15 cellular contexts compared by ENCODE assay signal in genomic region chr10:127986543-127987466, GRCh38.
DNase-seq lines count a peak whose midpoint lies in the region; ATAC-seq and TF ChIP-seq lines count a peak whose summit lies in the region.
"Had no signal": no experiment of that assay in that cellular context is flagged by ENCODE, and none has a peak within 500 bp of the region (broad histone marks: within the 10 kb centered on the region; RNA-seq: fewer than 3 reads in every experiment).

No MANE protein-coding gene starts in this region.

- in situ Hi-C loops in gastrocnemius medialis (cut with MboI; ENCODE audit: low sequenced_read_pairs in 4 of 4), result no loop called here

- H3K36me3 ChIP-seq in heart left ventricle (no peaks in the 10 kb centered on the region), gastrocnemius medialis (no peaks in the 10 kb centered on the region)
- H3K36me3 ChIP-seq: Peyer's patch had no signal

- H3K4me1 ChIP-seq in heart left ventricle (peaks cover 3 to 73% (median 59%) of the 10 kb centered on the region in 12 donors), gastrocnemius medialis (peaks cover 5 to 10% of the 10 kb centered on the region in 2 donors)

- H3K27me3 Mint-ChIP-seq in CD14-positive monocyte (ENCODE audit: low read depth in 3 of 3) (no peaks in the 10 kb centered on the region), glutamatergic neuron (ENCODE audit: unreplicated experiment) (no peaks in the 10 kb centered on the region)
- no peaks in the 10 kb centered on the region for H3K27me3 Mint-ChIP-seq in T-helper 1 cell treated with Interleukin-12 subunit alpha and Interleukin-12 subunit beta and Interleukin-4 antibody, amounts not matched to agents 30 μg/mL and 1 μg/mL, for 36 hours (ENCODE audit: low read depth)
- H3K27me3 Mint-ChIP-seq: activated naive CD8-positive, alpha-beta T cell had no signal

- no peaks in the 10 kb centered on the region for H3K27me3 ChIP-seq in heart left ventricle
- H3K27me3 ChIP-seq in gastrocnemius medialis, result no peaks in the 10 kb centered on the region
- H3K27me3 ChIP-seq: BLaER1 treated with 17β-estradiol and CSF1 and Interleukin-3, amounts not matched to agents 10 nM and 100 nM; Peyer's patch had no signal

- H3K9me3 Mint-ChIP-seq in CD14-positive monocyte, result peaks cover 0 to 5% (median 0%) of the 10 kb centered on the region in 7 donors
- H3K9me3 Mint-ChIP-seq in T-helper 1 cell treated with Interleukin-12 subunit alpha and Interleukin-12 subunit beta and Interleukin-4 antibody, amounts not matched to agents 30 μg/mL and 1 μg/mL, for 36 hours, result no peaks in the 10 kb centered on the region
- H3K9me3 Mint-ChIP-seq in glutamatergic neuron (ENCODE audit: unreplicated experiment), result peaks cover 2% of the 10 kb centered on the region

- DNase-seq in CD14-positive monocyte (ENCODE audit: low spot score) (no peak), heart left ventricle (no peak), gastrocnemius medialis (no peak), HK-2 (ENCODE audit: unreplicated experiment) (no peak), CD1c-positive myeloid dendritic cell (ENCODE audit: extremely low spot score) (no peak), glutamatergic neuron (no peak)
- DNase-seq: mucosa of descending colon; NCI-H1092 treated with DMSO at 0.1 percent for 48 hours; stimulated activated CD4-positive, alpha-beta T cell treated with anti-CD3 and anti-CD28 coated beads, Interleukin-12 subunit alpha, Interleukin-12 subunit beta, amount 100 ng/mL, for 4 hours; stimulated activated naive CD8-positive, alpha-beta T cell treated with anti-CD3 and anti-CD28 coated beads, Interleukin-15, Interleukin-2, amounts not matched to agents 100 U/mL and 50 U/mL, for 24 hours had no signal

- H3K4me3 ChIP-seq in heart left ventricle (peak overlapping the region in 3 of 12 donors; percentile 7 to 14 (median 8)), gastrocnemius medialis (no peak overlapping the region)
- H3K4me3 ChIP-seq: BLaER1 treated with 17β-estradiol and CSF1 and Interleukin-3, amounts not matched to agents 10 nM and 100 nM; mucosa of descending colon; Peyer's patch had no signal

- ATAC-seq in heart left ventricle (peak in 1 of 4 donors; percentile 54), gastrocnemius medialis (no peak)
- ATAC-seq: mucosa of descending colon; stimulated activated naive CD8-positive, alpha-beta T cell treated with anti-CD3 and anti-CD28 coated beads, Interleukin-15, Interleukin-2, amounts not matched to agents 100 U/mL and 50 U/mL, for 24 hours had no signal

- no peak for TF ChIP-seq CTCF in CD14-positive monocyte (IDR thresholded peaks at IDR 0.05)
- no peak for TF ChIP-seq CTCF in heart left ventricle (IDR thresholded peaks at IDR 0.05)
- no peak for TF ChIP-seq CTCF in gastrocnemius medialis (IDR thresholded peaks at IDR 0.05 in 4 of 5, conservative IDR thresholded peaks at IDR 0.05 in 1 of 5)
- no peak for TF ChIP-seq CTCF in glutamatergic neuron (IDR thresholded peaks at IDR 0.05; ENCODE audit: partially characterized antibody, unreplicated experiment)

- intact Hi-C loops in CD14-positive monocyte (cut with micrococcal nuclease), result no loop called here
- intact Hi-C loops in heart left ventricle (cut with DNase I), result no loop called here
- intact Hi-C loops in gastrocnemius medialis (cut with DNase I; ENCODE audit: low total_unique reads), result no loop called here

- peaks cover 19 to 31% of the 10 kb centered on the region in 2 donors for H3K36me3 Mint-ChIP-seq in CD14-positive monocyte
- no peaks in the 10 kb centered on the region for H3K36me3 Mint-ChIP-seq in T-helper 1 cell treated with Interleukin-12 subunit alpha and Interleukin-12 subunit beta and Interleukin-4 antibody, amounts not matched to agents 30 μg/mL and 1 μg/mL, for 36 hours (ENCODE audit: low read depth)
- no peaks in the 10 kb centered on the region for H3K36me3 Mint-ChIP-seq in glutamatergic neuron (ENCODE audit: unreplicated experiment)
- H3K36me3 Mint-ChIP-seq: activated naive CD8-positive, alpha-beta T cell had no signal

- H3K4me3 Mint-ChIP-seq in CD14-positive monocyte (no peak overlapping the region), glutamatergic neuron (ENCODE audit: unreplicated experiment) (no peak overlapping the region)
- H3K4me3 Mint-ChIP-seq in T-helper 1 cell treated with Interleukin-12 subunit alpha and Interleukin-12 subunit beta and Interleukin-4 antibody, amounts not matched to agents 30 μg/mL and 1 μg/mL, for 36 hours, result no peak overlapping the region
- H3K4me3 Mint-ChIP-seq: activated naive CD8-positive, alpha-beta T cell had no signal

- TF ChIP-seq POLR2A in heart left ventricle (IDR thresholded peaks at IDR 0.05) (no peak), gastrocnemius medialis (IDR thresholded peaks at IDR 0.05) (no peak)

- peak overlapping the region in 4 of 7 donors; percentile 32 to 54 (median 44) for H3K27ac Mint-ChIP-seq in CD14-positive monocyte
- H3K27ac Mint-ChIP-seq in T-helper 1 cell treated with Interleukin-12 subunit alpha and Interleukin-12 subunit beta and Interleukin-4 antibody, amounts not matched to agents 30 μg/mL and 1 μg/mL, for 36 hours, result peak overlapping the region; percentile 13
- H3K27ac Mint-ChIP-seq in glutamatergic neuron (ENCODE audit: unreplicated experiment), result no peak overlapping the region
- H3K27ac Mint-ChIP-seq: activated naive CD8-positive, alpha-beta T cell had no signal

- WGBS in heart left ventricle, 4 donors, result 52 to 64% (median 59%) methylated on average over 14 of the region's 14 CpGs

- H3K9me3 ChIP-seq in heart left ventricle (no peaks in the 10 kb centered on the region), gastrocnemius medialis (no peaks in the 10 kb centered on the region)
- H3K9me3 ChIP-seq: mucosa of descending colon, Peyer's patch had no signal

- peak overlapping the region; percentile 6 to 89 (median 72) for H3K27ac ChIP-seq in heart left ventricle
- H3K27ac ChIP-seq in gastrocnemius medialis, result peak overlapping the region; percentile 24 to 61 (median 48)
- H3K27ac ChIP-seq: BLaER1 treated with 17β-estradiol and CSF1 and Interleukin-3, amounts not matched to agents 10 nM and 100 nM; VCaP had no signal

- H3K4me1 Mint-ChIP-seq in CD14-positive monocyte (peaks cover 69% of the 10 kb centered on the region), glutamatergic neuron (ENCODE audit: low read depth, unreplicated experiment) (no peaks in the 10 kb centered on the region)
- peaks cover 43% of the 10 kb centered on the region for H3K4me1 Mint-ChIP-seq in T-helper 1 cell treated with Interleukin-12 subunit alpha and Interleukin-12 subunit beta and Interleukin-4 antibody, amounts not matched to agents 30 μg/mL and 1 μg/mL, for 36 hours (ENCODE audit: low read depth)
